In the genomic region with DNA sequence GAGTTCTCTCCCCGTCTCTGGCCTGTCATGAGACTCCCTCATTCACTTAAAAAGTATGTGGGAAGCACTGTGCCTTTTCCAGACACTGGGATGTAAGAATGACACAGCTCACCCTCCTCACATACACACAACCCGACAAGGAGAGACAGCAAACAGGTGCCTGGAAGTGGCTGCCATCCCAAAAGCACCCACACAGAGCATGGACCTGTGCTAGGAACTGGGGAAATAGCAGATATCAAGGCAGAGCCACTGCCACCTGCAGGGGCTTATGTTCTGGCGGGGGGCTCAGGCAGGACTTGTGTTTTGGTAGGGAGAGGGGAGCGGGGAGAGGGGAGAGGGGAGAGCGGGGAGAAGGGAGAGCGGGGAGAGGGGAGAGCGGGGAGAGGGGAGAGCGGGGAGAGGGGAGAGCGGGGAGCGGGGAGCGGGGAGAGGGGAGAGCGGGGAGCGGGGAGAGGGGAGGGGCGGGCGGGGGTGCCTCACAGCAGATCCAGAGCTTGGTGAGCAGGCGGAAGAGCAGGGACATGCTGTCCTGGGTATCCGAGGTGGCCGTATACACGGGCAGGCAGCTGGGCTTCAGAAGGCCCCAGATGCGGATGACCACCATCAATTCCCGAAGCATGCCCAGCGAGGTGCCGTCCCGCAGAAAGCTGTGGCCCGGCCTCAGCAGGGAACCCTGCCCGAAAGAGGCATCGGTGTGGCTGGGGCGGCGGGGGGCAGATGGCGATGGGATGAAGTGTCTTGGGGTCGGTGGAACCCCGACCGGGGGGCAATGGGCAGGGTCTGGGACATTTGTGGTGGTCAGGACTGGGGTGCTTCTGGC, we compare ENCODE assay signal across 1 cellular context.
TF ChIP-seq lines count a peak whose summit lies in the region.

No MANE protein-coding gene starts in this region.

TF ChIP-seq in GM23338, 12 proteins besides CTCF, POLR2A, EP300 and RAD21:
- TF ChIP-seq EZH2 (IDR thresholded peaks at IDR 0.05; ENCODE audit: low read depth, unreplicated experiment) (no peak), CREB1 (CRISPR knock-in tag; IDR thresholded peaks at IDR 0.05; ENCODE audit: low read depth) (no peak), EZH2phosphoT487 (IDR thresholded peaks at IDR 0.05; ENCODE audit: unreplicated experiment) (no peak), JUNB (IDR thresholded peaks at IDR 0.05; ENCODE audit: unreplicated experiment) (no peak), POLR2AphosphoS5 (IDR thresholded peaks at IDR 0.05; ENCODE audit: low read depth) (no peak), ZNF331 (CRISPR knock-in tag; IDR thresholded peaks at IDR 0.05; ENCODE audit: low read depth) (no peak), STAT1 (IDR thresholded peaks at IDR 0.05; ENCODE audit: unreplicated experiment) (no peak), ZNF114 (CRISPR knock-in tag; IDR thresholded peaks at IDR 0.05) (no peak)
- TF ChIP-seq, protein P1, sequence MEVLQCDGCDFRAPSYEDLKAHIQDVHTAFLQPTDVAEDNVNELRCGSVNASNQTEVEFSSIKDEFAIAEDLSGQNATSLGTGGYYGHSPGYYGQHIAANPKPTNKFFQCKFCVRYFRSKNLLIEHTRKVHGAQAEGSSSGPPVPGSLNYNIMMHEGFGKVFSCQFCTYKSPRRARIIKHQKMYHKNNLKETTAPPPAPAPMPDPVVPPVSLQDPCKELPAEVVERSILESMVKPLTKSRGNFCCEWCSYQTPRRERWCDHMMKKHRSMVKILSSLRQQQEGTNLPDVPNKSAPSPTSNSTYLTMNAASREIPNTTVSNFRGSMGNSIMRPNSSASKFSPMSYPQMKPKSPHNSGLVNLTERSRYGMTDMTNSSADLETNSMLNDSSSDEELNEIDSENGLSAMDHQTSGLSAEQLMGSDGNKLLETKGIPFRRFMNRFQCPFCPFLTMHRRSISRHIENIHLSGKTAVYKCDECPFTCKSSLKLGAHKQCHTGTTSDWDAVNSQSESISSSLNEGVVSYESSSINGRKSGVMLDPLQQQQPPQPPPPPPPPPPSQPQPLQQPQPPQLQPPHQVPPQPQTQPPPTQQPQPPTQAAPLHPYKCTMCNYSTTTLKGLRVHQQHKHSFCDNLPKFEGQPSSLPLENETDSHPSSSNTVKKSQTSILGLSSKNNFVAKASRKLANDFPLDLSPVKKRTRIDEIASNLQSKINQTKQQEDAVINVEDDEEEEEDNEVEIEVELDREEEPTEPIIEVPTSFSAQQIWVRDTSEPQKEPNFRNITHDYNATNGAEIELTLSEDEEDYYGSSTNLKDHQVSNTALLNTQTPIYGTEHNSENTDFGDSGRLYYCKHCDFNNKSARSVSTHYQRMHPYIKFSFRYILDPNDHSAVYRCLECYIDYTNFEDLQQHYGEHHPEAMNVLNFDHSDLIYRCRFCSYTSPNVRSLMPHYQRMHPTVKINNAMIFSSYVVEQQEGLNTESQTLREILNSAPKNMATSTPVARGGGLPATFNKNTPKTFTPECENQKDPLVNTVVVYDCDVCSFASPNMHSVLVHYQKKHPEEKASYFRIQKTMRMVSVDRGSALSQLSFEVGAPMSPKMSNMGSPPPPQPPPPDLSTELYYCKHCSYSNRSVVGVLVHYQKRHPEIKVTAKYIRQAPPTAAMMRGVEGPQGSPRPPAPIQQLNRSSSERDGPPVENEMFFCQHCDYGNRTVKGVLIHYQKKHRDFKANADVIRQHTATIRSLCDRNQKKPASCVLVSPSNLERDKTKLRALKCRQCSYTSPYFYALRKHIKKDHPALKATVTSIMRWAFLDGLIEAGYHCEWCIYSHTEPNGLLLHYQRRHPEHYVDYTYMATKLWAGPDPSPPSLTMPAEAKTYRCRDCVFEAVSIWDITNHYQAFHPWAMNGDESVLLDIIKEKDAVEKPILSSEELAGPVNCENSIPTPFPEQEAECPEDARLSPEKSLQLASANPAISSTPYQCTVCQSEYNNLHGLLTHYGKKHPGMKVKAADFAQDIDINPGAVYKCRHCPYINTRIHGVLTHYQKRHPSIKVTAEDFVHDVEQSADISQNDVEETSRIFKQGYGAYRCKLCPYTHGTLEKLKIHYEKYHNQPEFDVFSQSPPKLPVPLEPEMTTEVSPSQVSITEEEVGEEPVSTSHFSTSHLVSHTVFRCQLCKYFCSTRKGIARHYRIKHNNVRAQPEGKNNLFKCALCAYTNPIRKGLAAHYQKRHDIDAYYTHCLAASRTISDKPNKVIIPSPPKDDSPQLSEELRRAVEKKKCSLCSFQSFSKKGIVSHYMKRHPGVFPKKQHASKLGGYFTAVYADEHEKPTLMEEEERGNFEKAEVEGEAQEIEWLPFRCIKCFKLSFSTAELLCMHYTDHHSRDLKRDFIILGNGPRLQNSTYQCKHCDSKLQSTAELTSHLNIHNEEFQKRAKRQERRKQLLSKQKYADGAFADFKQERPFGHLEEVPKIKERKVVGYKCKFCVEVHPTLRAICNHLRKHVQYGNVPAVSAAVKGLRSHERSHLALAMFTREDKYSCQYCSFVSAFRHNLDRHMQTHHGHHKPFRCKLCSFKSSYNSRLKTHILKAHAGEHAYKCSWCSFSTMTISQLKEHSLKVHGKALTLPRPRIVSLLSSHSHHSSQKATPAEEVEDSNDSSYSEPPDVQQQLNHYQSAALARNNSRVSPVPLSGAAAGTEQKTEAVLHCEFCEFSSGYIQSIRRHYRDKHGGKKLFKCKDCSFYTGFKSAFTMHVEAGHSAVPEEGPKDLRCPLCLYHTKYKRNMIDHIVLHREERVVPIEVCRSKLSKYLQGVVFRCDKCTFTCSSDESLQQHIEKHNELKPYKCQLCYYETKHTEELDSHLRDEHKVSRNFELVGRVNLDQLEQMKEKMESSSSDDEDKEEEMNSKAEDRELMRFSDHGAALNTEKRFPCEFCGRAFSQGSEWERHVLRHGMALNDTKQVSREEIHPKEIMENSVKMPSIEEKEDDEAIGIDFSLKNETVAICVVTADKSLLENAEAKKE (CRISPR knock-in tag; IDR thresholded peaks at IDR 0.05), result no peak
- TF ChIP-seq, protein P2, sequence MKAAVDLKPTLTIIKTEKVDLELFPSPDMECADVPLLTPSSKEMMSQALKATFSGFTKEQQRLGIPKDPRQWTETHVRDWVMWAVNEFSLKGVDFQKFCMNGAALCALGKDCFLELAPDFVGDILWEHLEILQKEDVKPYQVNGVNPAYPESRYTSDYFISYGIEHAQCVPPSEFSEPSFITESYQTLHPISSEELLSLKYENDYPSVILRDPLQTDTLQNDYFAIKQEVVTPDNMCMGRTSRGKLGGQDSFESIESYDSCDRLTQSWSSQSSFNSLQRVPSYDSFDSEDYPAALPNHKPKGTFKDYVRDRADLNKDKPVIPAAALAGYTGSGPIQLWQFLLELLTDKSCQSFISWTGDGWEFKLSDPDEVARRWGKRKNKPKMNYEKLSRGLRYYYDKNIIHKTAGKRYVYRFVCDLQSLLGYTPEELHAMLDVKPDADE (IDR thresholded peaks at IDR 0.05), result no peak
- TF ChIP-seq, protein P3, sequence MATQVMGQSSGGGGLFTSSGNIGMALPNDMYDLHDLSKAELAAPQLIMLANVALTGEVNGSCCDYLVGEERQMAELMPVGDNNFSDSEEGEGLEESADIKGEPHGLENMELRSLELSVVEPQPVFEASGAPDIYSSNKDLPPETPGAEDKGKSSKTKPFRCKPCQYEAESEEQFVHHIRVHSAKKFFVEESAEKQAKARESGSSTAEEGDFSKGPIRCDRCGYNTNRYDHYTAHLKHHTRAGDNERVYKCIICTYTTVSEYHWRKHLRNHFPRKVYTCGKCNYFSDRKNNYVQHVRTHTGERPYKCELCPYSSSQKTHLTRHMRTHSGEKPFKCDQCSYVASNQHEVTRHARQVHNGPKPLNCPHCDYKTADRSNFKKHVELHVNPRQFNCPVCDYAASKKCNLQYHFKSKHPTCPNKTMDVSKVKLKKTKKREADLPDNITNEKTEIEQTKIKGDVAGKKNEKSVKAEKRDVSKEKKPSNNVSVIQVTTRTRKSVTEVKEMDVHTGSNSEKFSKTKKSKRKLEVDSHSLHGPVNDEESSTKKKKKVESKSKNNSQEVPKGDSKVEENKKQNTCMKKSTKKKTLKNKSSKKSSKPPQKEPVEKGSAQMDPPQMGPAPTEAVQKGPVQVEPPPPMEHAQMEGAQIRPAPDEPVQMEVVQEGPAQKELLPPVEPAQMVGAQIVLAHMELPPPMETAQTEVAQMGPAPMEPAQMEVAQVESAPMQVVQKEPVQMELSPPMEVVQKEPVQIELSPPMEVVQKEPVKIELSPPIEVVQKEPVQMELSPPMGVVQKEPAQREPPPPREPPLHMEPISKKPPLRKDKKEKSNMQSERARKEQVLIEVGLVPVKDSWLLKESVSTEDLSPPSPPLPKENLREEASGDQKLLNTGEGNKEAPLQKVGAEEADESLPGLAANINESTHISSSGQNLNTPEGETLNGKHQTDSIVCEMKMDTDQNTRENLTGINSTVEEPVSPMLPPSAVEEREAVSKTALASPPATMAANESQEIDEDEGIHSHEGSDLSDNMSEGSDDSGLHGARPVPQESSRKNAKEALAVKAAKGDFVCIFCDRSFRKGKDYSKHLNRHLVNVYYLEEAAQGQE (IDR thresholded peaks at IDR 0.05; ENCODE audit: unreplicated experiment), result no peak
TF ChIP-seq in GM23338: peak in this region for 0.
